13 cellular contexts compared by ENCODE assay signal in the genomic region with DNA sequence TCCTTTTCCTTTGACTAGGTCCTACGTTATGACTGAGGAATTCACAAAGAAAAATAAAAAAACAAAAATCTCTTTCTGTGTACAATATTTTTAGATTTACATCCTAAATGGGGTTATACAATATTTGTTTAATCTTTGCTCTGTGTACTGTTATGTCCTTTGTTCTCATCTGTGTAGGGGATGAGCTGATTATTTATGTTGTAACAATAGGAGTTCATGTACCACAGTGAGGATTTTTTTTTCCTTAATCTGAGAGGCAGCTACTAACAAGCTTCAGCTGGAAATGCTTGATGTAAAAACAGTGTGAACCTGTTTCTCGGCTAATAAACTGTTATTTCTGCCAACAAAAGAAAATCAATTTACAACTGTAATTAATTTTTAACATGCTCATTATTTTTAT. TPM values are rescaled to one million over a fixed set of nuclear protein-coding genes. Genes with fewer than 3 reads are reported as not detected.
DNase-seq lines count a peak whose midpoint lies in the region; ATAC-seq and TF ChIP-seq lines count a peak whose summit lies in the region.
"Had no signal": no experiment of that assay in that cellular context is flagged by ENCODE, and none has a peak within 500 bp of the region (broad histone marks: within the 10 kb centered on the region; RNA-seq: fewer than 3 reads in every experiment).

No MANE protein-coding gene starts in this region.

- TF ChIP-seq CTCF in IMR-90 (conservative IDR thresholded peaks at IDR 0.05; ENCODE audit: low read depth, low read length) (no peak), VCaP (conservative IDR thresholded peaks at IDR 0.05) (no peak), neural cell (IDR thresholded peaks at IDR 0.05; ENCODE audit: poor library complexity, severe bottlenecking) (no peak)

- no peaks in the 10 kb centered on the region for H3F3A ChIP-seq in neural cell (ENCODE audit: insufficient read depth, low read length, poor library complexity, severe bottlenecking)

- dilution Hi-C loops in IMR-90 (cut with HindIII; ENCODE audit: low sequenced_read_pairs, unreplicated experiment): no loop called here

- no peak for TF ChIP-seq EP300 in neural cell (conservative IDR thresholded peaks at IDR 0.05; ENCODE audit: poor library complexity, severe bottlenecking)

- H3K27ac Mint-ChIP-seq in activated T-helper 2 cell treated with anti-CD3 and anti-CD28 coated beads, Interferon-gamma antibody, Interleukin-2, Interleukin-4, amounts not matched to agents 10 μg/mL and 5 μg/mL and 100 μg/mL, durations not matched to agents 14 hours and 24 hours and 36 hours: no peak overlapping the region
- H3K27ac Mint-ChIP-seq: GM23338, H9 had no signal

- no peak overlapping the region for H3K9ac ChIP-seq in IMR-90 (ENCODE audit: low read depth, low read length)
- peak overlapping the region; percentile 3 for H3K9ac ChIP-seq in neural cell (ENCODE audit: low read length)

- no peak for TF ChIP-seq RAD21 in IMR-90 (IDR thresholded peaks at IDR 0.05; ENCODE audit: low read length)
- no peak for TF ChIP-seq RAD21 in neural cell (conservative IDR thresholded peaks at IDR 0.05)

- H3K9me1 ChIP-seq in IMR-90 (ENCODE audit: insufficient read depth, low read length): no peaks in the 10 kb centered on the region

- H3K27me3 ChIP-seq in IMR-90 (ENCODE audit: control insufficient read depth, insufficient read depth, low read length): no peaks in the 10 kb centered on the region
- H3K27me3 ChIP-seq in neural cell (ENCODE audit: insufficient read depth, low read depth, low read length): no peaks in the 10 kb centered on the region
- H3K27me3 ChIP-seq: BE2C had no signal

- no CpG with 5 or more reads among the region's 2 CpGs for WGBS in IMR-90 (ENCODE audit: extremely low coverage in 2 of 2, insufficient read length in 1 of 2), 2 experiments

- no peaks in the 10 kb centered on the region for H3K4me1 Mint-ChIP-seq in activated T-helper 2 cell treated with anti-CD3 and anti-CD28 coated beads, Interferon-gamma antibody, Interleukin-2, Interleukin-4, amounts not matched to agents 10 μg/mL and 5 μg/mL and 100 μg/mL, durations not matched to agents 14 hours and 24 hours and 36 hours (ENCODE audit: low read depth)
- H3K4me1 Mint-ChIP-seq: GM23338, H9 had no signal

- H3K4me1 ChIP-seq in IMR-90 (ENCODE audit: control insufficient read depth, insufficient read depth, low read length): no peaks in the 10 kb centered on the region
- H3K4me1 ChIP-seq: A549, BE2C had no signal

- peaks cover 14% of the 10 kb centered on the region for H3K36me3 Mint-ChIP-seq in activated T-helper 2 cell treated with anti-CD3 and anti-CD28 coated beads, Interferon-gamma antibody, Interleukin-2, Interleukin-4, amounts not matched to agents 10 μg/mL and 5 μg/mL and 100 μg/mL, durations not matched to agents 14 hours and 24 hours and 36 hours (ENCODE audit: low read depth)

- 0 out of 4 replicates have a peak, but pooled peaks cover 0 to 3% of the 10 kb centered on the region in 2 experiments for H3K79me1 ChIP-seq in IMR-90 (ENCODE audit: low read depth in 1 of 2, low read length in 2 of 2)

- BruUV-seq in IMR-90 (replicated peaks; lab: Mats Ljungman, UMichigan): no TSS peak

- no peak for TF ChIP-seq POLR2A in IMR-90 (IDR thresholded peaks at IDR 0.05; ENCODE audit: low read depth, low read length)

- H3K9me3 ChIP-seq in IMR-90 (ENCODE audit: control insufficient read depth, insufficient read depth, low read length) (no peaks in the 10 kb centered on the region), neural cell (ENCODE audit: low read length) (no peaks in the 10 kb centered on the region)
- H3K9me3 ChIP-seq: A549, BE2C had no signal

- in situ Hi-C loops in G401 (cut with HindIII; ENCODE audit: low sequenced_read_pairs) (no loop called here), IMR-90 (cut with MboI; ENCODE audit: low sequenced_read_pairs) (no loop called here)

- H3K79me2 ChIP-seq in neural cell (replicated peaks; ENCODE audit: insufficient read depth, low read length): no peaks in the 10 kb centered on the region

- H3K9me3 Mint-ChIP-seq in activated T-helper 2 cell treated with anti-CD3 and anti-CD28 coated beads, Interferon-gamma antibody, Interleukin-2, Interleukin-4, amounts not matched to agents 10 μg/mL and 5 μg/mL and 100 μg/mL, durations not matched to agents 14 hours and 24 hours and 36 hours: no peaks in the 10 kb centered on the region
- H3K9me3 Mint-ChIP-seq: CD4-positive, alpha-beta memory T cell; GM23338; H9 had no signal

- H4K20me1 ChIP-seq in IMR-90 (ENCODE audit: insufficient read depth, low read length) (no peaks in the 10 kb centered on the region), neural cell (ENCODE audit: insufficient read depth) (no peaks in the 10 kb centered on the region)

- H2AFZ ChIP-seq in IMR-90 (replicated peaks; ENCODE audit: low read length, poor library complexity): no peak overlapping the region
- H2AFZ ChIP-seq in neural cell (ENCODE audit: low read depth, low read length): peak overlapping the region; percentile 41
- H2AFZ ChIP-seq: GM23338 had no signal

- no peak overlapping the region for H4K5ac ChIP-seq in IMR-90 (ENCODE audit: low read depth, low read length)

- ATAC-seq in IMR-90 (ENCODE audit: low read depth) (peak; percentile 66), HG03135 (IDR thresholded peaks at IDR 0.05; ENCODE audit: unreplicated experiment) (no peak)
- ATAC-seq: A549, GM23338 had no signal

- H3K14ac ChIP-seq in IMR-90 (replicated peaks; ENCODE audit: low read depth, low read length): no peak overlapping the region

- H4K8ac ChIP-seq in IMR-90 (ENCODE audit: low read depth in 2 of 2, low read length in 2 of 2): no peak overlapping the region

- no peaks in the 10 kb centered on the region; the same call in 1 of the 2 replicates for H3K36me3 ChIP-seq in IMR-90 (ENCODE audit: control insufficient read depth, insufficient read depth, low read length)
- no peaks in the 10 kb centered on the region for H3K36me3 ChIP-seq in neural cell (ENCODE audit: insufficient read depth, low read length)

- H2BK120ac ChIP-seq in IMR-90 (ENCODE audit: low read depth, low read length): no peak overlapping the region

- no peak overlapping the region for H2BK15ac ChIP-seq in IMR-90 (ENCODE audit: low read depth, low read length)

- H3K23ac ChIP-seq in IMR-90 (ENCODE audit: low read depth, low read length): no peak overlapping the region

- no peaks in the 10 kb centered on the region for H3K27me3 Mint-ChIP-seq in activated T-helper 2 cell treated with anti-CD3 and anti-CD28 coated beads, Interferon-gamma antibody, Interleukin-2, Interleukin-4, amounts not matched to agents 10 μg/mL and 5 μg/mL and 100 μg/mL, durations not matched to agents 14 hours and 24 hours and 36 hours (ENCODE audit: low read depth)
- H3K27me3 Mint-ChIP-seq: CD4-positive, alpha-beta memory T cell had no signal

- H3K18ac ChIP-seq in IMR-90 (ENCODE audit: low read depth, low read length): no peak overlapping the region

- H3K4me3 Mint-ChIP-seq in activated T-helper 2 cell treated with anti-CD3 and anti-CD28 coated beads, Interferon-gamma antibody, Interleukin-2, Interleukin-4, amounts not matched to agents 10 μg/mL and 5 μg/mL and 100 μg/mL, durations not matched to agents 14 hours and 24 hours and 36 hours (ENCODE audit: low read depth): no peak overlapping the region
- H3K4me3 Mint-ChIP-seq: CD4-positive, alpha-beta memory T cell; GM23338; H9 had no signal

- peak; percentile 65 for DNase-seq in G401 (ENCODE audit: low spot score)
- DNase-seq in IMR-90: no peak
- no peak for DNase-seq in activated T-helper 2 cell treated with anti-CD3 and anti-CD28 coated beads, Interferon-gamma antibody, Interleukin-2, Interleukin-4, amounts not matched to agents 10 μg/mL and 5 μg/mL and 100 μg/mL, durations not matched to agents 14 hours and 24 hours and 36 hours (ENCODE audit: low spot score)
- DNase-seq: BE2C; CD4-positive, alpha-beta memory T cell; DMS79; H9 had no signal

- H3K4ac ChIP-seq in IMR-90 (ENCODE audit: low read depth, low read length): no peak overlapping the region

- no peak overlapping the region for H2BK5ac ChIP-seq in IMR-90 (ENCODE audit: low read depth, low read length, poor library complexity, severe bottlenecking)

- H2AK5ac ChIP-seq in IMR-90 (ENCODE audit: low read depth, low read length): no peak overlapping the region

- no peak overlapping the region for H2AK9ac ChIP-seq in IMR-90 (replicated peaks; ENCODE audit: low read depth, low read length, poor library complexity)

- H2BK20ac ChIP-seq in IMR-90 (ENCODE audit: low read depth, low read length): no peak overlapping the region

- CTCF ChIA-PET in IMR-90 (lab: Yijun Ruan, JAX): interaction anchor here (0.7 to 2.3 kb wide), 5 partner anchors 10 to 703 kb away, joined by 3 to 9 read pairs (median 3); no protein-coding TSS in a partner anchor

- no peaks in the 10 kb centered on the region for H3K9me2 ChIP-seq in neural cell (ENCODE audit: insufficient read depth, low read length)

- POLR2A ChIA-PET in IMR-90 (lab: Charles Lee; ENCODE audit: unreplicated experiment): no interaction called here

- H4K91ac ChIP-seq in IMR-90 (ENCODE audit: insufficient read depth, low read depth, low read length): no peak overlapping the region

- H3K4me2 ChIP-seq in IMR-90 (ENCODE audit: low read depth, low read length) (no peak overlapping the region), neural cell (ENCODE audit: low read length) (no peak overlapping the region)
- H3K4me2 ChIP-seq: A549, GM23338 had no signal

- no peak overlapping the region for H3K4me3 ChIP-seq in IMR-90 (ENCODE audit: insufficient read depth, low read depth, low read length)
- H3K4me3 ChIP-seq in neural cell (ENCODE audit: low read length): no peak overlapping the region
- H3K4me3 ChIP-seq: A549, GM23338 had no signal

- H3K56ac ChIP-seq in IMR-90 (ENCODE audit: extremely low read depth, insufficient read depth, low read length): no peak overlapping the region

- intact Hi-C loops in IMR-90 (cut with micrococcal nuclease): loop anchor here (5.0 kb wide), 2 partner anchors 38 to 163 kb away; a partner anchor contains a TSS
- intact Hi-C loops in activated T-helper 2 cell treated with anti-CD3 and anti-CD28 coated beads, Interferon-gamma antibody, Interleukin-2, Interleukin-4, amounts not matched to agents 10 μg/mL and 5 μg/mL and 100 μg/mL, durations not matched to agents 14 hours and 24 hours and 36 hours (cut with micrococcal nuclease): loop anchor here (10.0 kb wide), 1 partner anchor 155 kb away; no protein-coding TSS in a partner anchor

- H3K27ac ChIP-seq in IMR-90 (ENCODE audit: insufficient read depth, low read length) (no peak overlapping the region), VCaP (peak overlapping the region; percentile 48), neural cell (ENCODE audit: low read length) (peak overlapping the region; percentile 2)
- H3K27ac ChIP-seq: A549, C4-2B had no signal

RNA-seq across cellular contexts. Expression of a gene that starts 58.0 kb away (rescaled TPM):
- total RNA-seq in G401 (2014; rRNA removed; shearing (Covaris generic)): 33.8 and 79.2 TPM in 2 replicates
- 18.8 and 27.8 TPM in 2 replicates for total RNA-seq in IMR-90 (2012; rRNA removed)
- polyA plus RNA-seq in IMR-90 (2012; rRNA removed) (6.5 and 7.9 TPM in 2 replicates), neural cell (23.4 and 27.3 TPM in 2 replicates)
- 1.2 and 1.7 TPM in 2 replicates for polyA plus RNA-seq in IMR-90 (2012; cell fraction: cytosol; rRNA removed)
- 0.65 and 2.9 TPM in 2 replicates for polyA plus RNA-seq in IMR-90 (2012; cell fraction: nucleus; rRNA removed; ENCODE audit: low replicate concordance)
- polyA minus RNA-seq in neural cell: 47.9 and 54.0 TPM in 2 replicates
- 25.0 and 28.3 TPM in 2 replicates for total RNA-seq in activated T-helper 2 cell treated with anti-CD3 and anti-CD28 coated beads, Interferon-gamma antibody, Interleukin-2, Interleukin-4, amounts not matched to agents 10 μg/mL and 5 μg/mL and 100 μg/mL, durations not matched to agents 14 hours and 24 hours and 36 hours
